Comparison of ENCODE assay signal across 15 cellular contexts in genomic region chr7:27835408-27835807, GRCh38.
DNase-seq lines count a peak whose midpoint lies in the region; ATAC-seq and TF ChIP-seq lines count a peak whose summit lies in the region.
"Had no signal": no experiment of that assay in that cellular context is flagged by ENCODE, and none has a peak within 500 bp of the region (broad histone marks: within the 10 kb centered on the region; RNA-seq: fewer than 3 reads in every experiment).

No MANE protein-coding gene starts in this region.

- peaks cover 10% of the 10 kb centered on the region for H3K4me1 ChIP-seq in testis
- H3K4me1 ChIP-seq: HAP-1 had no signal

- no peaks in the 10 kb centered on the region for H3K27me3 ChIP-seq in testis

- H3K4me1 Mint-ChIP-seq in natural killer cell, result peaks cover 12 to 32% of the 10 kb centered on the region in 2 donors
- H3K4me1 Mint-ChIP-seq in natural killer cell treated with Interleukin-12 subunit alpha and Interleukin-12 subunit beta and Interleukin-15 and Interleukin-18, amount 100 ng/mL, for 72 hours (ENCODE audit: low read depth in 2 of 2), result peaks cover 19 to 28% of the 10 kb centered on the region in 2 donors

- no peaks in the 10 kb centered on the region for H3K27me3 Mint-ChIP-seq in natural killer cell (ENCODE audit: low read depth in 2 of 2)
- no peaks in the 10 kb centered on the region for H3K27me3 Mint-ChIP-seq in natural killer cell treated with Interleukin-12 subunit alpha and Interleukin-12 subunit beta and Interleukin-15 and Interleukin-18, amount 100 ng/mL, for 72 hours

- TF ChIP-seq POLR2A in testis (IDR thresholded peaks at IDR 0.05), result no peak

- DNase-seq in natural killer cell, result no peak
- no peak for DNase-seq in natural killer cell treated with Interleukin-12 subunit alpha and Interleukin-12 subunit beta and Interleukin-15 and Interleukin-18, amount 100 ng/mL, for 72 hours (ENCODE audit: low spot score)
- peak; percentile 12 for DNase-seq in glomerular endothelial cell (ENCODE audit: extremely low read depth, low read depth, low spot score)
- DNase-seq in left colon, result no peak
- peak; percentile 69 for DNase-seq in testis
- DNase-seq in H4 (ENCODE audit: low spot score), result no peak
- DNase-seq in DMS114 treated with DMSO at 0.1 percent for 48 hours (lab: John Stamatoyannopoulos, UW; ENCODE audit: unreplicated experiment), result no peak
- DNase-seq in stimulated activated CD4-positive, alpha-beta T cell treated with anti-CD3 and anti-CD28 coated beads, Interleukin-4, amount 100 ng/mL, for 1 hour, result no peak
- DNase-seq: C1 segment of cervical spinal cord, COR-L47, DMS53, NCI-H1436 treated with DMSO at 0.1 percent for 48 hours, NCI-H524 treated with DMSO at 0.1 percent for 48 hours had no signal

- no peaks in the 10 kb centered on the region for H3K9me3 Mint-ChIP-seq in natural killer cell
- no peaks in the 10 kb centered on the region for H3K9me3 Mint-ChIP-seq in natural killer cell treated with Interleukin-12 subunit alpha and Interleukin-12 subunit beta and Interleukin-15 and Interleukin-18, amount 100 ng/mL, for 72 hours

- no peak overlapping the region for H3K4me3 Mint-ChIP-seq in natural killer cell
- H3K4me3 Mint-ChIP-seq in natural killer cell treated with Interleukin-12 subunit alpha and Interleukin-12 subunit beta and Interleukin-15 and Interleukin-18, amount 100 ng/mL, for 72 hours, result no peak overlapping the region

- intact Hi-C loops in natural killer cell (cut with micrococcal nuclease), result no loop called here
- intact Hi-C loops in left colon (cut with DNase I, micrococcal nuclease), result no loop called here
- intact Hi-C loops in testis (cut with DNase I; ENCODE audit: low total_unique reads), result no loop called here

- WGBS in testis, 2 donors, result 44 to 52% methylated on average over 6 of the region's 6 CpGs

- no peak overlapping the region for H3K4me3 ChIP-seq in testis
- H3K4me3 ChIP-seq: GM12878, HAP-1 had no signal

- ATAC-seq in natural killer cell, result no peak
- ATAC-seq in natural killer cell treated with Interleukin-12 subunit alpha and Interleukin-12 subunit beta and Interleukin-15 and Interleukin-18, amount 100 ng/mL, for 72 hours, result no peak
- peak; percentile 13 for ATAC-seq in left colon
- ATAC-seq: GM12878 had no signal

- no peak for TF ChIP-seq CTCF in natural killer cell (IDR thresholded peaks at IDR 0.05)
- TF ChIP-seq CTCF in testis (IDR thresholded peaks at IDR 0.05), result no peak

- no peaks in the 10 kb centered on the region for H3K9me3 ChIP-seq in testis
- H3K9me3 ChIP-seq: HAP-1 had no signal

- H3K27ac ChIP-seq in testis, result peak overlapping the region; percentile 71 to 72

- peak overlapping the region; percentile 3 to 56 for H3K27ac Mint-ChIP-seq in natural killer cell
- H3K27ac Mint-ChIP-seq in natural killer cell treated with Interleukin-12 subunit alpha and Interleukin-12 subunit beta and Interleukin-15 and Interleukin-18, amount 100 ng/mL, for 72 hours, result no peak overlapping the region

- H3K36me3 Mint-ChIP-seq in natural killer cell, result no peaks in the 10 kb centered on the region
- peaks cover 5% of the 10 kb centered on the region for H3K36me3 Mint-ChIP-seq in natural killer cell treated with Interleukin-12 subunit alpha and Interleukin-12 subunit beta and Interleukin-15 and Interleukin-18, amount 100 ng/mL, for 72 hours

- H3K36me3 ChIP-seq in testis (ENCODE audit: low read depth, missing control alignments), result no peaks in the 10 kb centered on the region
- H3K36me3 ChIP-seq: HAP-1 had no signal

Comparison
In these comparisons a context has a peak if more than half of its experiments do, and no peak if none do; other contexts are left out.
1. H3K27ac Mint-ChIP-seq: peak in natural killer cell (2 of 2); none in natural killer cell treated with Interleukin-12 subunit alpha and Interleukin-12 subunit beta and Interleukin-15 and Interleukin-18, amount 100 ng/mL, for 72 hours (0 of 2).
2. DNase-seq: peak in glomerular endothelial cell (single experiment) and testis (single experiment); none in natural killer cell (single experiment), natural killer cell treated with Interleukin-12 subunit alpha and Interleukin-12 subunit beta and Interleukin-15 and Interleukin-18, amount 100 ng/mL, for 72 hours (single experiment), left colon (0 of 2), H4 (single experiment), DMS114 treated with DMSO at 0.1 percent for 48 hours (single experiment) and stimulated activated CD4-positive, alpha-beta T cell treated with anti-CD3 and anti-CD28 coated beads, Interleukin-4, amount 100 ng/mL, for 1 hour (single experiment).